Comparison of ENCODE assay signal across 8 cellular contexts in the genomic region with DNA sequence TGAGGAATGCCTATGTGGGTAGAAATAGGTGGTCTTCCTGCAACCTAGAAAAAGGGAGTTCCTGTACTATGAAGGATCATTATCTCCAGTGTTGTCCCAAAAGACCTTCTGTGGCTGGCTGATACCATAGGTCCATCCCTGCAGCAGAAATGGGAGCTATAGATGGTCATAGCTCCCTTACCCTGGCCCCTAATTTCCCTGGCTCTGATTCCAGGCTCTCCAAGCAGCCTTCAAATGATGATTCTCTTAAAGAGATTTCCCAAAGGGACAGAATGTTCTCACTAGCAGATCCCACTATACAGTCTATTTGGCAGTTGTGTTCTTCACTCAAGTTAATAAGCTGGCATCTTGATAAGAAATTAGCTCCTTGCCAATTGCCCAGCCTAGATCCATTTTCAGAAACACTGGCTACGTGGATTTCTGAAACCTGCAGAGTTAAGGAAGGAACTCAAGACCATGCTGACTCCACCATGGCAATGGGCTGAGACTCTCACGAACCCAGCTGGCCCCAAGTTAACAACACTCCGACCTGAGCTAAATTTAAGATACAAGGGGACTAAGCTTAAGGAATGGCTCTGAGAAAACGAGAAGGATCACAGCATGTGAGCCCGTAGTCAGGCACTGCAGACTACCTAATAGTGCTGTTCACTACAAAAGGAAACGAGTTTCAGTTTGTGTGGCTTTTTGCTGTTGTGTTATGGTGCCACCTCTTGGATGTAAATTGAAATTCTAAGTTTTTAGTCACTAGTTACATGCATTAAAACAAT. TPM values are rescaled to one million over a fixed set of nuclear protein-coding genes. Genes with fewer than 3 reads are reported as not detected.
DNase-seq lines count a peak whose midpoint lies in the region; ATAC-seq, FAIRE-seq and TF ChIP-seq lines count a peak whose summit lies in the region.

No MANE protein-coding gene starts in this region.

- H3K27ac ChIP-seq in RWPE1 (no peak overlapping the region), body of pancreas (peak overlapping the region; percentile 66 to 80 (median 74))

- H3K4me1 Mint-ChIP-seq in immature natural killer cell: peaks cover 7 to 11% of the 10 kb centered on the region in 2 donors

- CTCF ChIA-PET in RWPE1 (lab: Yijun Ruan, JAX): interaction anchor here (0.6 to 2.5 kb wide), 8 partner anchors 9 to 469 kb away, joined by 3 to 17 read pairs (median 3); no protein-coding TSS in a partner anchor

- peak overlapping the region; percentile 59 to 81 (median 72) for H3K4me3 Mint-ChIP-seq in immature natural killer cell

- peak; percentile 78 for DNase-seq in DMS114 treated with DMSO at 0.1 percent for 48 hours (lab: John Stamatoyannopoulos, UW; ENCODE audit: unreplicated experiment)
- DNase-seq in HTR-8/SVneo (ENCODE audit: insufficient read length, low spot score): peak; percentile 47
- DNase-seq in RWPE1 (ENCODE audit: low spot score): peak; percentile 60
- DNase-seq in body of pancreas: peak; percentile 27 to 59 (median 46)
- peak; percentile 31 to 55 (median 32) for DNase-seq in immature natural killer cell
- DNase-seq in stimulated activated CD4-positive, alpha-beta T cell treated with anti-CD3 and anti-CD28 coated beads, Interleukin-4, amount 100 ng/mL, for 1 hour: peak; percentile 7
- no peak for DNase-seq in activated CD4-positive, CD25-positive, alpha-beta regulatory T cell treated with anti-CD3 and anti-CD28 coated beads, Interleukin-2, amount 50 U/mL, for 72 hours

- no peaks in the 10 kb centered on the region for H3K27me3 ChIP-seq in body of pancreas

- FAIRE-seq in HTR-8/SVneo (lab: Jason Lieb, UNC): no peak

- peaks cover 0 to 4% of the 10 kb centered on the region in 2 donors for H3K36me3 ChIP-seq in body of pancreas (replicated peaks in 1 of 2; ENCODE audit: insufficient read depth in 1 of 2, low read depth in 2 of 2)

- H3K4me1 ChIP-seq in body of pancreas: peaks cover 17% of the 10 kb centered on the region

- POLR2A ChIA-PET in RWPE1 (lab: Yijun Ruan, JAX; ENCODE audit: low non-redundant PET): interaction anchor here (0.6 kb wide), 1 partner anchor 250 kb away, joined by 3 read pairs; no protein-coding TSS in a partner anchor

- H3K9me3 Mint-ChIP-seq in immature natural killer cell: no peaks in the 10 kb centered on the region

- peak; percentile 62 for ATAC-seq in GM19328 (IDR thresholded peaks at IDR 0.05; ENCODE audit: unreplicated experiment)
- ATAC-seq in body of pancreas: peak; percentile 91

- WGBS in body of pancreas, 2 donors: 0 to 3% methylated on average over 6 of the region's 6 CpGs

- intact Hi-C loops in body of pancreas (cut with DNase I): loop anchor here (5.0 kb wide), 1 partner anchor 153 kb away; no protein-coding TSS in a partner anchor

- peak overlapping the region; percentile 44 to 82 (median 72) for H3K27ac Mint-ChIP-seq in immature natural killer cell

- H3K36me3 Mint-ChIP-seq in immature natural killer cell: peaks cover 0 to 4% (median 0%) of the 10 kb centered on the region in 3 donors

- TF ChIP-seq CTCF in RWPE1 (conservative IDR thresholded peaks at IDR 0.05; ENCODE audit: low read depth): peak; percentile 81
- peak; percentile 42 to 90 (median 81) for TF ChIP-seq CTCF in body of pancreas (IDR thresholded peaks at IDR 0.05)

- H3K4me3 ChIP-seq in body of pancreas: no peak overlapping the region

- H3K9me3 ChIP-seq in body of pancreas: no peaks in the 10 kb centered on the region

- peaks cover 0 to 2% (median 0%) of the 10 kb centered on the region in 3 donors for H3K27me3 Mint-ChIP-seq in immature natural killer cell (ENCODE audit: low read depth in 3 of 3)

- peak in 1 of 3 donors; percentile 16 for TF ChIP-seq POLR2A in body of pancreas (IDR thresholded peaks at IDR 0.05)

RNA-seq across cellular contexts. Expression of gene C15orf40, which starts 11.4 kb away (rescaled TPM):
- total RNA-seq in body of pancreas: 1 to 10 TPM; 9.3 to 9.6 TPM
- 10 to 100 TPM; 48.1 to 56.5 (median 48.7) TPM for polyA plus RNA-seq in immature natural killer cell

RNA-seq across cellular contexts. Expression of gene RAMAC, which starts 14.1 kb away (rescaled TPM):
- total RNA-seq in body of pancreas: 10 to 100 TPM in 1 of 2 donors, 1 to 10 TPM in 1; 9.1 to 12.2 TPM
- polyA plus RNA-seq in immature natural killer cell: 10 to 100 TPM; 37.8 to 75.7 (median 52.6) TPM

RNA-seq across cellular contexts. Expression of gene HOMER2, which starts 47.6 kb away (rescaled TPM):
- 100 to 1,000 TPM; 331 to 469 TPM for total RNA-seq in body of pancreas
- 1 to 10 TPM in 2 of 3 donors, not detected in 1; 3.4 to 3.5 TPM for polyA plus RNA-seq in immature natural killer cell
